ENCODE assay signal across 8 cellular contexts in genomic region chr3:129892486-129892856, GRCh38.
DNase-seq lines count a peak whose midpoint lies in the region; ATAC-seq and TF ChIP-seq lines count a peak whose summit lies in the region.

No MANE protein-coding gene starts in this region.

- DNase-seq in NCI-H1417 (lab: John Stamatoyannopoulos, UW) (peak in 2 of 3 experiments; percentile 43 to 75), NCI-H1417 treated with DMSO at 0.1 percent for 48 hours (lab: John Stamatoyannopoulos, UW) (no peak), epithelial cell of esophagus (ENCODE audit: low read depth) (peak; percentile 9), pons (ENCODE audit: low spot score) (peak; percentile 13), 8988T (no peak), retina (no peak)

- TF ChIP-seq CTCF in VCaP (conservative IDR thresholded peaks at IDR 0.05) (no peak), epithelial cell of esophagus (IDR thresholded peaks at IDR 0.05; ENCODE audit: insufficient read depth, low read depth, low read length, missing control alignments) (no peak)

- peak overlapping the region; percentile 60 for H3K4me3 ChIP-seq in epithelial cell of esophagus (ENCODE audit: low read length)

- peak overlapping the region; percentile 96 for H3K27ac ChIP-seq in VCaP

- ATAC-seq in GM21528 (IDR thresholded peaks at IDR 0.05; ENCODE audit: low FRiP score, unreplicated experiment) = no peak

Comparison
In these comparisons a context has a peak if more than half of its experiments do, and no peak if none do; other contexts are left out.
1. DNase-seq: peak in NCI-H1417 (2 of 3), epithelial cell of esophagus (single experiment) and pons (single experiment); none in NCI-H1417 treated with DMSO at 0.1 percent for 48 hours (single experiment), 8988T (single experiment) and retina (single experiment).